In the genomic region with DNA sequence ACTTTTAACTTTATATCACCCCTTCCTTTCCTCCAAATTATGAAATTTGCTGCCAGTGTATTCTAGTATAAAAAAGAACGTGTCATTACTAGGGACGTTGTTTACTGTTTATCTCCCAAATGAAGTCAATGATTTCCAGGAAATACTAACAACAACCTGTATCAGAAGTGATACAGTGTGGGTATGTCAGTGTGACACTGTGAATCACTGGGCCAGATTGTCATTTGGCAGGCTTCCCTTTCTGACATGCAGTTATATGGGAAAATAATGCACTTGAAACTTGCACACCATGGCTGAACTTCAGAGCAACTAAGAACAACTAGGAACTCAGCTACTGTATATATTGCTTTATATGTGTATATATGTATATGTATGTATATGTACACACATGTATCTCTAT, we compare ENCODE assay signal across 31 cellular contexts. TPM values are rescaled to one million over a fixed set of nuclear protein-coding genes. Genes with fewer than 3 reads are reported as not detected.
DNase-seq lines count a peak whose midpoint lies in the region; ATAC-seq, FAIRE-seq and TF ChIP-seq lines count a peak whose summit lies in the region.
"Had no signal": no experiment of that assay in that cellular context is flagged by ENCODE, and none has a peak within 500 bp of the region (broad histone marks: within the 10 kb centered on the region; RNA-seq: fewer than 3 reads in every experiment).

No MANE protein-coding gene starts in this region.

- no peaks in the 10 kb centered on the region for H3K27me3 Mint-ChIP-seq in stimulated activated memory B cell treated with anti-CD40 and anti-IgM and Interleukin-4, amounts not matched to agents 10 μg/mL and 1 μg/mL and 100 μg/mL, for 72 hours
- H3K27me3 Mint-ChIP-seq: activated T-cell treated with anti-CD3 and anti-CD28 coated beads, Interleukin-2, amount 50 U/mL, for 24 hours had no signal

- no peak for TF ChIP-seq EP300 in HepG2 (IDR thresholded peaks at IDR 0.05; ENCODE audit: low read depth in 2 of 2, low read length in 2 of 2)
- no peak for TF ChIP-seq EP300 in HepG2 (CRISPR knock-in tag; IDR thresholded peaks at IDR 0.05; ENCODE audit: borderline replicate concordance)

- ATAC-seq in right lobe of liver (peak; percentile 33 to 60 (median 46)), HepG2 (no peak)
- ATAC-seq in stimulated activated memory B cell treated with anti-CD40 and anti-IgM and Interleukin-4, amounts not matched to agents 10 μg/mL and 1 μg/mL and 100 μg/mL, for 72 hours: no peak
- ATAC-seq: gastroesophageal sphincter, K562, left lobe of liver had no signal

- no peak overlapping the region for H3K27ac Mint-ChIP-seq in stimulated activated memory B cell treated with anti-CD40 and anti-IgM and Interleukin-4, amounts not matched to agents 10 μg/mL and 1 μg/mL and 100 μg/mL, for 72 hours
- H3K27ac Mint-ChIP-seq: activated T-cell treated with anti-CD3 and anti-CD28 coated beads, Interleukin-2, amount 50 U/mL, for 24 hours; endodermal cell; immature natural killer cell had no signal

- H3K36me3 ChIP-seq in right lobe of liver (no peaks in the 10 kb centered on the region), HepG2 (replicated peaks in 1 of 2; ENCODE audit: control insufficient read depth in 1 of 2, insufficient read depth in 2 of 2, low read length in 2 of 2) (no peaks in the 10 kb centered on the region), brain microvascular endothelial cell (replicated peaks) (no peaks in the 10 kb centered on the region)
- H3K36me3 ChIP-seq: colonic mucosa, esophagus squamous epithelium, gastroesophageal sphincter, MG63, neutrophil, prostate gland, stomach, tibial nerve had no signal

- H3K4me3 ChIP-seq in right lobe of liver: no peak overlapping the region
- H3K4me3 ChIP-seq in HepG2 (replicated peaks in 1 of 3; ENCODE audit: insufficient read depth in 1 of 3, low read depth in 2 of 3, low read length in 3 of 3): no peak overlapping the region
- H3K4me3 ChIP-seq in brain microvascular endothelial cell (ENCODE audit: low read depth, low read length): no peak overlapping the region
- H3K4me3 ChIP-seq: colonic mucosa, esophagus squamous epithelium, gastroesophageal sphincter, GM23248, K562, MG63, prostate gland, stomach, tibial nerve had no signal

- H3K4me1 Mint-ChIP-seq in stimulated activated memory B cell treated with anti-CD40 and anti-IgM and Interleukin-4, amounts not matched to agents 10 μg/mL and 1 μg/mL and 100 μg/mL, for 72 hours: no peaks in the 10 kb centered on the region
- H3K4me1 Mint-ChIP-seq: immature natural killer cell had no signal

- H3K9me3 ChIP-seq in right lobe of liver (no peaks in the 10 kb centered on the region), HepG2 (ENCODE audit: low read length) (no peaks in the 10 kb centered on the region)
- H3K9me3 ChIP-seq: Caco-2, colonic mucosa, esophagus squamous epithelium, gastroesophageal sphincter, MG63, neutrophil, prostate gland, stomach, tibial nerve had no signal

- no peak overlapping the region for H3K9ac ChIP-seq in HepG2 (ENCODE audit: insufficient read depth, low read depth, low read length)
- H3K9ac ChIP-seq: GM23248 had no signal

- no peaks in the 10 kb centered on the region for H3K9me3 Mint-ChIP-seq in stimulated activated memory B cell treated with anti-CD40 and anti-IgM and Interleukin-4, amounts not matched to agents 10 μg/mL and 1 μg/mL and 100 μg/mL, for 72 hours
- H3K9me3 Mint-ChIP-seq: activated T-cell treated with anti-CD3 and anti-CD28 coated beads, Interleukin-2, amount 50 U/mL, for 24 hours; endodermal cell; immature natural killer cell had no signal

- BruUV-seq in HepG2 (replicated peaks; lab: Mats Ljungman, UMichigan): no TSS peak

- H3K4me2 ChIP-seq in HepG2 (ENCODE audit: low read depth, low read length): no peak overlapping the region

- intact Hi-C loops in right lobe of liver (cut with DNase I) (no loop called here), HepG2 (cut with micrococcal nuclease; ENCODE audit: unreplicated experiment) (loop anchor here (5.0 kb wide), 1 partner anchor 587 kb away; no protein-coding TSS in a partner anchor)

- WGBS in right lobe of liver (ENCODE audit: insufficient coverage, low coverage, low lambda C conversion rate, missing lambda C conversion rate): 36% methylated on average over 2 of the region's 2 CpGs
- 0% methylated on average over 2 of the region's 2 CpGs for WGBS in HepG2 (ENCODE audit: low lambda C conversion rate)

- no peak for DNase-seq in right lobe of liver
- DNase-seq in HepG2 (ENCODE audit: low spot score): no peak
- DNase-seq in brain microvascular endothelial cell: peak; percentile 25
- DNase-seq in pons (ENCODE audit: low spot score): peak; percentile 43
- no peak for DNase-seq in EL
- no peak for DNase-seq in inferior parietal cortex (ENCODE audit: extremely low spot score)
- DNase-seq: activated CD4-positive, alpha-beta T cell treated with anti-CD3 and anti-CD28 coated beads for 48 hours; activated naive CD4-positive, alpha-beta T cell; activated T-cell treated with anti-CD3 and anti-CD28 coated beads, Interleukin-2, amount 50 U/mL, for 24 hours; Caco-2; colonic mucosa; endodermal cell; esophagus squamous epithelium; GM23248; hypothalamus; immature natural killer cell; MG63; NCI-H2081 treated with DMSO at 0.1 percent for 48 hours; NCI-H345; NCI-H748 treated with DMSO at 0.1 percent for 48 hours; stomach; T-helper 2 cell had no signal

- H2AFZ ChIP-seq in HepG2 (ENCODE audit: low read length): no peak overlapping the region
- H2AFZ ChIP-seq: GM23248 had no signal

- no peak for FAIRE-seq in HepG2 (lab: Jason Lieb, UNC)
- FAIRE-seq: bronchial epithelial cell, GM12891, K562 had no signal

- H3K4me1 ChIP-seq in right lobe of liver (peaks cover 0 to 5% (median 2%) of the 10 kb centered on the region in 4 donors), HepG2 (ENCODE audit: insufficient read depth, low read length) (no peaks in the 10 kb centered on the region)
- H3K4me1 ChIP-seq: colonic mucosa had no signal

- H3K4me3 Mint-ChIP-seq in stimulated activated memory B cell treated with anti-CD40 and anti-IgM and Interleukin-4, amounts not matched to agents 10 μg/mL and 1 μg/mL and 100 μg/mL, for 72 hours: no peak overlapping the region
- H3K4me3 Mint-ChIP-seq: activated T-cell treated with anti-CD3 and anti-CD28 coated beads, Interleukin-2, amount 50 U/mL, for 24 hours; endodermal cell; immature natural killer cell had no signal

- H3K27ac ChIP-seq in right lobe of liver: no peak overlapping the region
- H3K27ac ChIP-seq in HepG2 (ENCODE audit: extremely low read length, insufficient read depth, low read length): no peak overlapping the region
- no peak overlapping the region for H3K27ac ChIP-seq in brain microvascular endothelial cell
- H3K27ac ChIP-seq: colonic mucosa, GM23248, neutrophil, prostate gland, stomach had no signal

- TF ChIP-seq POLR2A in right lobe of liver (IDR thresholded peaks at IDR 0.05) (no peak), HepG2 (IDR thresholded peaks at IDR 0.05; ENCODE audit: insufficient read depth in 1 of 2, low read depth in 2 of 2, low read length in 2 of 2) (no peak)

- in situ Hi-C loops in HepG2 (cut with HindIII; ENCODE audit: extremely low pct_ligation_motif_present, low pct_unique_long_range_greater_than_20kb): no loop called here
- in situ Hi-C loops in brain microvascular endothelial cell (cut with HindIII; ENCODE audit: low pct_ligation_motif_present, low sequenced_read_pairs): no loop called here

- no peaks in the 10 kb centered on the region for H4K20me1 ChIP-seq in HepG2 (ENCODE audit: insufficient read depth, low read length)

- CTCF ChIA-PET in HepG2 (lab: Yijun Ruan, JAX; ENCODE audit: low intra/inter-chr PET ratio, low total read pairs): no interaction called here

- no peaks in the 10 kb centered on the region for H3K27me3 ChIP-seq in right lobe of liver
- no peaks in the 10 kb centered on the region for H3K27me3 ChIP-seq in HepG2 (ENCODE audit: control insufficient read depth in 1 of 2, insufficient read depth in 2 of 2, low read length in 2 of 2)
- H3K27me3 ChIP-seq in brain microvascular endothelial cell (replicated peaks): no peaks in the 10 kb centered on the region
- H3K27me3 ChIP-seq: colonic mucosa, esophagus squamous epithelium, gastroesophageal sphincter, MG63, neutrophil, stomach, tibial nerve had no signal

- TF ChIP-seq CTCF in right lobe of liver (IDR thresholded peaks at IDR 0.05) (no peak), HepG2 (CRISPR knock-in tag; IDR thresholded peaks at IDR 0.05) (no peak), brain microvascular endothelial cell (IDR thresholded peaks at IDR 0.05; ENCODE audit: low read depth, low read length, missing control alignments) (no peak)

- H3K79me2 ChIP-seq in HepG2 (ENCODE audit: insufficient read depth, low read length): no peaks in the 10 kb centered on the region

- no peaks in the 10 kb centered on the region for H3K36me3 Mint-ChIP-seq in stimulated activated memory B cell treated with anti-CD40 and anti-IgM and Interleukin-4, amounts not matched to agents 10 μg/mL and 1 μg/mL and 100 μg/mL, for 72 hours
- H3K36me3 Mint-ChIP-seq: immature natural killer cell had no signal

- no peak for TF ChIP-seq RAD21 in HepG2 (CRISPR knock-in tag; IDR thresholded peaks at IDR 0.05)

- POLR2A ChIA-PET in HepG2 (lab: Yijun Ruan, JAX): no interaction called here

TF ChIP-seq in HepG2, 621 proteins besides CTCF, POLR2A, EP300 and RAD21 (continues in another document):
- no peak for TF ChIP-seq MED1 (CRISPR knock-in tag; IDR thresholded peaks at IDR 0.05)

RNA-seq across cellular contexts. Expression of a gene that starts 12.6 kb away (rescaled TPM):
- total RNA-seq in right lobe of liver (1 to 10 TPM in 5 of 6 experiments, under 1 TPM in 1; 0.93 to 4.0 (median 2.9) TPM), HepG2 (2016; rRNA removed; fragmentation: Illumina TruSeq; extraction: Trizol) (not detected in 2 replicates)
- not detected in 2 replicates for total RNA-seq in HepG2 (2016; cell fraction: cytosol; rRNA removed; fragmentation: Illumina TruSeq; extraction: Trizol; ENCODE audit: low read depth)
- not detected in 2 replicates for total RNA-seq in HepG2 (2016; cell fraction: insoluble cytoplasmic fraction; rRNA removed; fragmentation: Illumina TruSeq; extraction: Trizol)
- total RNA-seq in HepG2 (2016; cell fraction: membrane; rRNA removed; fragmentation: Illumina TruSeq; extraction: Trizol): not detected in 2 replicates
- total RNA-seq in HepG2 (2016; cell fraction: nucleus; rRNA removed; fragmentation: Illumina TruSeq; extraction: Trizol): not detected in 2 replicates
- not detected in 2 replicates for polyA plus RNA-seq in HepG2 (2011; rRNA removed)
- not detected in 2 replicates for polyA plus RNA-seq in HepG2 (2011; cell fraction: cytosol; rRNA removed)
- polyA plus RNA-seq in HepG2 (2011; cell fraction: nucleus; rRNA removed): 0.02 TPM in 1 of 2 replicates, not detected in the other
- polyA plus RNA-seq in HepG2 (2012): not detected in 2 replicates
- polyA plus RNA-seq in HepG2 (2016; cell fraction: cytosol; fragmentation: Illumina TruSeq; extraction: Trizol; ENCODE audit: low read depth): not detected in 2 replicates
- not detected in 2 replicates for polyA plus RNA-seq in HepG2 (2016; cell fraction: insoluble cytoplasmic fraction; fragmentation: Illumina TruSeq; extraction: Trizol; ENCODE audit: low read depth)
- polyA plus RNA-seq in HepG2 (2016; cell fraction: membrane; fragmentation: Illumina TruSeq; extraction: Trizol; ENCODE audit: low read depth): not detected in 2 replicates
- polyA plus RNA-seq in HepG2 (2016; cell fraction: nucleus; fragmentation: Illumina TruSeq; extraction: Trizol; ENCODE audit: insufficient read depth, low read depth): not detected in 2 replicates
- polyA minus RNA-seq in HepG2 (2011; rRNA and poly(A)+ RNA removed; ENCODE audit: low replicate concordance): 5.4 TPM in 1 of 2 replicates, not detected in the other
- not detected in 2 replicates for polyA minus RNA-seq in HepG2 (2011; cell fraction: cytosol; rRNA and poly(A)+ RNA removed)
- polyA minus RNA-seq in HepG2 (2011; cell fraction: nucleus; rRNA and poly(A)+ RNA removed): not detected in 2 replicates
- polyA plus RNA-seq: K562 had no signal

Comparison
In these comparisons a context has a peak if more than half of its experiments do, and no peak if none do; other contexts are left out.
1. ATAC-seq: peak in right lobe of liver (4 of 4); none in HepG2 (single experiment) and stimulated activated memory B cell treated with anti-CD40 and anti-IgM and Interleukin-4, amounts not matched to agents 10 μg/mL and 1 μg/mL and 100 μg/mL, for 72 hours (single experiment).
2. DNase-seq: peak in brain microvascular endothelial cell (single experiment) and pons (single experiment); none in right lobe of liver (0 of 3), HepG2 (single experiment), EL (single experiment) and inferior parietal cortex (single experiment).